15 cellular contexts compared by ENCODE assay signal in genomic region chr7:158114056-158114850, GRCh38.
DNase-seq lines count a peak whose midpoint lies in the region; ATAC-seq and TF ChIP-seq lines count a peak whose summit lies in the region.
"Had no signal": no experiment of that assay in that cellular context is flagged by ENCODE, and none has a peak within 500 bp of the region (broad histone marks: within the 10 kb centered on the region; RNA-seq: fewer than 3 reads in every experiment).

No MANE protein-coding gene starts in this region.

- H3K36me3 ChIP-seq in H7 (replicated peaks; ENCODE audit: control insufficient read depth, insufficient read depth, low read length) = no peaks in the 10 kb centered on the region
- H3K36me3 ChIP-seq: BE2C, HAP-1 had no signal

- no peak overlapping the region for H3K4me3 Mint-ChIP-seq in nephron progenitor cell
- H3K4me3 Mint-ChIP-seq: CD4-positive, CD25-positive, alpha-beta regulatory T cell; CD8-positive, alpha-beta memory T cell had no signal

- no peak overlapping the region for H3K4me3 ChIP-seq in H7 (ENCODE audit: insufficient read depth, low read depth, low read length)
- H3K4me3 ChIP-seq: HAP-1 had no signal

- no peaks in the 10 kb centered on the region for H3K27me3 ChIP-seq in H7 (ENCODE audit: control insufficient read depth, insufficient read depth, low read length)
- H3K27me3 ChIP-seq: BE2C had no signal

- no peak for TF ChIP-seq CTCF in nephron progenitor cell (IDR thresholded peaks at IDR 0.05)

- peaks cover 7% of the 10 kb centered on the region for H3K36me3 Mint-ChIP-seq in nephron progenitor cell (ENCODE audit: low read depth)
- H3K36me3 Mint-ChIP-seq: CD4-positive, CD25-positive, alpha-beta regulatory T cell; CD8-positive, alpha-beta memory T cell had no signal

- peaks cover 53% of the 10 kb centered on the region for H3K9me3 Mint-ChIP-seq in nephron progenitor cell

- H3K27ac Mint-ChIP-seq in nephron progenitor cell = no peak overlapping the region
- H3K27ac Mint-ChIP-seq: CD4-positive, CD25-positive, alpha-beta regulatory T cell; CD8-positive, alpha-beta memory T cell had no signal

- peak; percentile 5 for DNase-seq in D341Med (ENCODE audit: low spot score)
- DNase-seq in H7 = peak; percentile 23
- peak; percentile 62 for DNase-seq in mesenteric fat pad (ENCODE audit: low spot score)
- DNase-seq in posterior vena cava (ENCODE audit: low spot score) = peak; percentile 59
- DNase-seq in NCI-H146 (lab: John Stamatoyannopoulos, UW) = no peak
- DNase-seq in nephron progenitor cell = no peak
- DNase-seq in HK-2 (ENCODE audit: unreplicated experiment) = no peak
- DNase-seq: ACHN; BE2C; C1 segment of cervical spinal cord; CD4-positive, CD25-positive, alpha-beta regulatory T cell; CD8-positive, alpha-beta memory T cell; COR-L47 had no signal

- H3K27me3 Mint-ChIP-seq in nephron progenitor cell (ENCODE audit: low read depth, poor library complexity) = peaks cover 10% of the 10 kb centered on the region
- H3K27me3 Mint-ChIP-seq: CD4-positive, CD25-positive, alpha-beta regulatory T cell had no signal

- no peak for ATAC-seq in GM19324 (IDR thresholded peaks at IDR 0.05; ENCODE audit: low FRiP score, unreplicated experiment)

- intact Hi-C loops in posterior vena cava (cut with DNase I) = no loop called here

- H3K4me1 Mint-ChIP-seq in nephron progenitor cell = peaks cover 12% of the 10 kb centered on the region
- H3K4me1 Mint-ChIP-seq: CD4-positive, CD25-positive, alpha-beta regulatory T cell; CD8-positive, alpha-beta memory T cell had no signal

Comparison
In these comparisons a context has a peak if more than half of its experiments do, and no peak if none do; other contexts are left out.
1. DNase-seq: peak in D341Med (single experiment), H7 (single experiment), mesenteric fat pad (single experiment) and posterior vena cava (single experiment); none in NCI-H146 (single experiment), nephron progenitor cell (single experiment) and HK-2 (single experiment).